Comparison of ENCODE assay signal across 19 cellular contexts in genomic region chr10:18665815-18666558, GRCh38. TPM values are rescaled to one million over a fixed set of nuclear protein-coding genes. Genes with fewer than 3 reads are reported as not detected.
DNase-seq lines count a peak whose midpoint lies in the region; ATAC-seq and TF ChIP-seq lines count a peak whose summit lies in the region.
"Had no signal": no experiment of that assay in that cellular context is flagged by ENCODE, and none has a peak within 500 bp of the region (broad histone marks: within the 10 kb centered on the region; RNA-seq: fewer than 3 reads in every experiment).

No MANE protein-coding gene starts in this region.

- POLR2A ChIA-PET in WTC11 (lab: Charles Lee) = interaction anchor here (0.6 kb wide), 1 partner anchor 1289 kb away, joined by 6 read pairs; no protein-coding TSS in a partner anchor

- TF ChIP-seq CTCF in cardiac muscle cell (IDR thresholded peaks at IDR 0.05; ENCODE audit: low read depth, low read length) (no peak), left ventricle myocardium inferior (IDR thresholded peaks at IDR 0.05; ENCODE audit: borderline replicate concordance) (no peak), WTC11 (IDR thresholded peaks at IDR 0.05) (no peak)

- H3K9me3 Mint-ChIP-seq in WTC11 = peaks cover 3% of the 10 kb centered on the region; the same call in 1 of the 2 replicates

- CTCF ChIA-PET in WTC11 (lab: Charles Lee) = interaction anchor here (1.0 kb wide), 1 partner anchor 23 kb away, joined by 4 read pairs; no protein-coding TSS in a partner anchor

- peaks cover 53% of the 10 kb centered on the region for H3K4me1 Mint-ChIP-seq in WTC11

- H3K9me3 ChIP-seq in cardiac muscle cell (ENCODE audit: low read depth) (no peaks in the 10 kb centered on the region), left ventricle myocardium inferior (replicated peaks) (no peaks in the 10 kb centered on the region), iPS-18a (ENCODE audit: control insufficient read depth, low read depth, low read length) (no peaks in the 10 kb centered on the region)
- H3K9me3 ChIP-seq: adrenal gland, colonic mucosa, lower lobe of right lung, uterus had no signal

- no peak for DNase-seq in cardiac muscle cell (ENCODE audit: low read depth in 1 of 2, low spot score in 1 of 2)
- DNase-seq in left ventricle myocardium inferior = no peak
- no peak for DNase-seq in WTC11 (ENCODE audit: low spot score)
- no peak for DNase-seq in GF-D8 (lab: John Stamatoyannopoulos, UW)
- DNase-seq: activated T-cell treated with anti-CD3 and anti-CD28 coated beads, Interleukin-2, amount 50 U/mL, for 48 hours; adrenal gland; colonic mucosa; hypothalamus; lower lobe of right lung; MM.1S; NCI-H748 treated with DMSO at 0.1 percent for 48 hours; stimulated activated naive CD8-positive, alpha-beta T cell treated with anti-CD3 and anti-CD28 coated beads, Interleukin-15, Interleukin-2, amounts not matched to agents 100 U/mL and 50 U/mL, for 24 hours; T1000; uterus had no signal

- ATAC-seq in WTC11 (no peak), HG03039 (IDR thresholded peaks at IDR 0.05; ENCODE audit: unreplicated experiment) (no peak), GM21723 (IDR thresholded peaks at IDR 0.05; ENCODE audit: unreplicated experiment) (no peak), HG02763 (IDR thresholded peaks at IDR 0.05; ENCODE audit: unreplicated experiment) (no peak)
- ATAC-seq: Right ventricle myocardium inferior; stimulated activated naive CD8-positive, alpha-beta T cell treated with anti-CD3 and anti-CD28 coated beads, Interleukin-15, Interleukin-2, amounts not matched to agents 100 U/mL and 50 U/mL, for 24 hours had no signal

- intact Hi-C loops in left ventricle myocardium inferior (cut with micrococcal nuclease) = no loop called here

- peak overlapping the region; percentile 20 for H3K4me3 Mint-ChIP-seq in WTC11

- no peaks in the 10 kb centered on the region for H3K27me3 Mint-ChIP-seq in WTC11 (ENCODE audit: low read depth)

- peak overlapping the region; percentile 71 for H3K27ac Mint-ChIP-seq in WTC11

- no peaks in the 10 kb centered on the region for H3K27me3 ChIP-seq in cardiac muscle cell
- no peaks in the 10 kb centered on the region for H3K27me3 ChIP-seq in left ventricle myocardium inferior (ENCODE audit: low read depth)
- no peaks in the 10 kb centered on the region for H3K27me3 ChIP-seq in iPS-18a (ENCODE audit: control insufficient read depth, insufficient read depth, low read length)
- H3K27me3 ChIP-seq: adrenal gland, colonic mucosa, uterus had no signal

- H3K4me3 ChIP-seq in cardiac muscle cell (no peak overlapping the region), left ventricle myocardium inferior (no peak overlapping the region), iPS-18a (ENCODE audit: low read length) (peak overlapping the region; percentile 28)
- H3K4me3 ChIP-seq: adrenal gland, colonic mucosa, lower lobe of right lung, uterus had no signal

- peaks cover 15% of the 10 kb centered on the region for H3K4me1 ChIP-seq in cardiac muscle cell (ENCODE audit: low read depth)
- H3K4me1 ChIP-seq in left ventricle myocardium inferior = peaks cover 56% of the 10 kb centered on the region
- H3K4me1 ChIP-seq in iPS-18a (ENCODE audit: control insufficient read depth, low read depth, low read length) = peaks cover 46% of the 10 kb centered on the region

- H3K9ac ChIP-seq in iPS-18a (ENCODE audit: low read length) = no peak overlapping the region

- peaks cover 17% of the 10 kb centered on the region for H3K36me3 ChIP-seq in cardiac muscle cell
- peaks cover 37% of the 10 kb centered on the region for H3K36me3 ChIP-seq in left ventricle myocardium inferior
- H3K36me3 ChIP-seq in iPS-18a (ENCODE audit: control insufficient read depth, low read depth, low read length) = peaks cover 22% of the 10 kb centered on the region
- H3K36me3 ChIP-seq: uterus had no signal

- H3K36me3 Mint-ChIP-seq in WTC11 = peaks cover 31% of the 10 kb centered on the region

- peak overlapping the region; percentile 16 for H3K27ac ChIP-seq in cardiac muscle cell
- no peak overlapping the region for H3K27ac ChIP-seq in left ventricle myocardium inferior (replicated peaks)
- peak overlapping the region; percentile 54 for H3K27ac ChIP-seq in iPS-18a (ENCODE audit: low read length)
- H3K27ac ChIP-seq: adrenal gland, colonic mucosa, lower lobe of right lung, uterus had no signal

TF ChIP-seq in WTC11, 78 proteins besides CTCF, POLR2A, EP300 and RAD21:
- TF ChIP-seq NR1H2 (CRISPR knock-in tag; IDR thresholded peaks at IDR 0.05) (no peak), GABPB1 (CRISPR knock-in tag; IDR thresholded peaks at IDR 0.05) (no peak), ATF6 (CRISPR knock-in tag; IDR thresholded peaks at IDR 0.05) (no peak), ESRRA (CRISPR knock-in tag; IDR thresholded peaks at IDR 0.05; ENCODE audit: borderline replicate concordance) (no peak), ZNF121 (CRISPR knock-in tag; IDR thresholded peaks at IDR 0.05) (no peak)

RNA-seq across cellular contexts. Expression of gene ARL5B, which starts 6.8 kb away (rescaled TPM):
- total RNA-seq in cardiac muscle cell = 22.7 and 30.3 TPM in 2 replicates
- 15.9 and 18.8 TPM in 2 replicates for polyA plus RNA-seq in cardiac muscle cell
- total RNA-seq in left ventricle myocardium inferior = 5.6 TPM
- total RNA-seq in WTC11 (2021) = 37.6 to 44.1 TPM (median 39.4 TPM) in 3 replicates

RNA-seq across cellular contexts. Expression of gene NSUN6, which starts 14.6 kb away (rescaled TPM):
- 7.3 and 11.4 TPM in 2 replicates for total RNA-seq in cardiac muscle cell
- 15.4 and 26.1 TPM in 2 replicates for polyA plus RNA-seq in cardiac muscle cell
- total RNA-seq in left ventricle myocardium inferior = 7.9 TPM
- total RNA-seq in WTC11 (2021) = 14.7 to 15.5 TPM (median 15.1 TPM) in 3 replicates
